Comparison of ENCODE assay signal across 34 cellular contexts in the genomic region with DNA sequence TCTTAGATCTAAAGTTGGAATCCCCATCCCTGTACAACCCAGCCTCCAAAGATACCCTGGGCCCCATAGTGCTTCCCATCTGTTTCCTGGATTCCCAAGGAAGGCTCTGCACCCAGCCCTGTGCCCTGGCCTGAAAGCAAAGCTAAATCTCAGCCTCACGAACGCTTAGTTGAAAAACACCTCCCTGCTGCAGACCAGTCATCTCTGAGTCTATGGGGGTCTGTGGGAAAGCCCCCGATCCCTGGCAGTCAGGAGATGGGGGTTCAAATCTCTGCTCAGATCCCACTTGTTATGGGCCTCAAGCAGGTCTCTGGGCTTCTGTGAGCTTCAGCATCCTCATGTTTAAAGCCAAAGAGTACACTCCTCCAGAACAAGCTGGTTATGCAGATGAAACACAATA.
"Had no signal": no experiment of that assay in that cellular context is flagged by ENCODE, and none has a peak within 500 bp of the region (broad histone marks: within the 10 kb centered on the region; RNA-seq: fewer than 3 reads in every experiment).

No MANE protein-coding gene starts in this region.

- DNase-seq: activated B cell treated with CpG ODN at 0.5 μM for 24 hours; activated CD4-positive, alpha-beta memory T cell treated with anti-CD3 and anti-CD28 coated beads for 36 hours; activated CD4-positive, alpha-beta T cell treated with anti-CD3 and anti-CD28 coated beads for 4 hours; activated CD4-positive, alpha-beta T cell treated with anti-CD3 and anti-CD28 coated beads, Interleukin-2, amount 10 ng/mL, durations not matched to agents 24 days and 14 days; activated CD4-positive, alpha-beta T cell treated with anti-CD3 and anti-CD28 coated beads, Interleukin-2, amount 50 U/mL, for 1 hour; activated CD4-positive, alpha-beta T cell treated with anti-CD3 and anti-CD28 coated beads, Interleukin-2, amount 50 U/mL, for 4 hours; activated CD4-positive, CD25-positive, alpha-beta regulatory T cell treated with anti-CD3 and anti-CD28 coated beads, Interleukin-2, amount 50 U/mL, for 72 hours; activated CD8-positive, alpha-beta memory T cell treated with anti-CD3 and anti-CD28 coated beads, Interleukin-2, amount 50 U/mL, for 4 hours; activated CD8-positive, alpha-beta T cell treated with anti-CD3 and anti-CD28 coated beads for 36 hours; activated effector memory CD4-positive, alpha-beta T cell treated with anti-CD3 and anti-CD28 coated beads, Interleukin-2, amount 50 U/mL, for 16 hours; activated gamma-delta T cell treated with Interleukin-2 at 50 U/mL for 16 hours; activated naive CD4-positive, alpha-beta T cell; activated naive CD4-positive, alpha-beta T cell treated with anti-CD3 and anti-CD28 coated beads for 36 hours; activated naive CD4-positive, alpha-beta T cell treated with anti-CD3 and anti-CD28 coated beads, Interleukin-2, amount 50 U/mL, for 16 hours; activated naive CD8-positive, alpha-beta T cell treated with anti-CD3 and anti-CD28 coated beads for 36 hours; activated T-cell treated with anti-CD3 and anti-CD28 coated beads for 4 hours; activated T-cell treated with anti-CD3 and anti-CD28 coated beads, Interleukin-2, amount 50 U/mL, for 1 hour; activated T-cell treated with anti-CD3 and anti-CD28 coated beads, Interleukin-2, amount 50 U/mL, for 4 hours; activated T-cell treated with anti-CD3 and anti-CD28 coated beads, Interleukin-2, amount 50 U/mL, for 72 hours; adrenal gland; amniotic stem cell; aorta; body of pancreas; brain microvascular endothelial cell; caudate nucleus; cerebellar nuclear complex; T-helper 1 cell; T-helper 2 cell; T-helper 9 cell had no signal

- H3K27ac ChIP-seq: adrenal gland, body of pancreas, brain microvascular endothelial cell, breast epithelium, cardiac muscle cell, VCaP had no signal

- H3K4me1 ChIP-seq: adrenal gland, body of pancreas, breast epithelium had no signal

- FAIRE-seq: astrocyte, TTC549 had no signal

- H3K9me3 ChIP-seq: adrenal gland, body of pancreas, breast epithelium had no signal

- H3K36me3 ChIP-seq: adrenal gland, brain microvascular endothelial cell, breast epithelium, cardiac muscle cell had no signal

- H3K27me3 ChIP-seq: adrenal gland, body of pancreas, brain microvascular endothelial cell, cardiac muscle cell had no signal

- H3K4me3 ChIP-seq: adrenal gland, body of pancreas, breast epithelium, cardiac muscle cell had no signal
